In genomic region chr17:50632637-50633036, GRCh38 we compare ENCODE assay signal across 19 cellular contexts. TPM values are rescaled to one million over a fixed set of nuclear protein-coding genes. Genes with fewer than 3 reads are reported as not detected.
"Had no signal": no experiment of that assay in that cellular context is flagged by ENCODE, and none has a peak within 500 bp of the region (broad histone marks: within the 10 kb centered on the region; RNA-seq: fewer than 3 reads in every experiment).

No MANE protein-coding gene starts in this region.

- H2AFZ ChIP-seq: hepatocyte had no signal

- DNase-seq: activated CD4-positive, alpha-beta T cell treated with anti-CD3 and anti-CD28 coated beads, Interleukin-2, amount 50 U/mL, for 1 hour; activated CD8-positive, alpha-beta memory T cell treated with anti-CD3 and anti-CD28 coated beads for 24 hours; activated naive CD4-positive, alpha-beta T cell; activated naive CD8-positive, alpha-beta T cell treated with anti-CD3 and anti-CD28 coated beads, Interleukin-2, amount 10 ng/mL, durations not matched to agents 7 days and 5 days; brain microvascular endothelial cell; effector CD4-positive, alpha-beta T cell; mammary epithelial cell; stimulated activated naive CD8-positive, alpha-beta T cell treated with anti-CD3 and anti-CD28 coated beads, Interleukin-15, amount 100 ng/mL, for 72 hours; testis; upper lobe of left lung had no signal

- H3K27ac Mint-ChIP-seq: activated naive CD8-positive, alpha-beta T cell treated with anti-CD3 and anti-CD28 coated beads, Interleukin-2, amount 10 ng/mL, durations not matched to agents 7 days and 5 days; activated T-helper 1 cell treated with anti-CD3 and anti-CD28 coated beads, Interleukin-12 subunit alpha, Interleukin-12 subunit beta, Interleukin-2, Interleukin-4 antibody, amounts not matched to agents 30 ng/mL and 10 ng/mL and 1 ng/mL, durations not matched to agents 14 hours and 24 hours and 36 hours; stimulated activated naive CD8-positive, alpha-beta T cell treated with anti-CD3 and anti-CD28 coated beads, Interleukin-15, amount 100 ng/mL, for 72 hours; T-helper 2 cell treated with Interferon-gamma antibody and Interleukin-4, amounts not matched to agents 5 μg/mL and 100 μg/mL, for 36 hours had no signal

- H3K9me3 ChIP-seq: esophagus muscularis mucosa, left lung, right lobe of liver, testis, upper lobe of left lung had no signal

- H3K4me3 Mint-ChIP-seq: activated naive CD8-positive, alpha-beta T cell treated with anti-CD3 and anti-CD28 coated beads, Interleukin-2, amount 10 ng/mL, durations not matched to agents 7 days and 5 days; activated T-helper 1 cell treated with anti-CD3 and anti-CD28 coated beads, Interleukin-12 subunit alpha, Interleukin-12 subunit beta, Interleukin-2, Interleukin-4 antibody, amounts not matched to agents 30 ng/mL and 10 ng/mL and 1 ng/mL, durations not matched to agents 14 hours and 24 hours and 36 hours; central memory CD8-positive, alpha-beta T cell; stimulated activated naive CD8-positive, alpha-beta T cell treated with anti-CD3 and anti-CD28 coated beads, Interleukin-15, amount 100 ng/mL, for 72 hours; T-helper 2 cell treated with Interferon-gamma antibody and Interleukin-4, amounts not matched to agents 5 μg/mL and 100 μg/mL, for 36 hours had no signal

- H3K27me3 ChIP-seq: right lobe of liver, testis had no signal

- ATAC-seq: naive thymus-derived CD8-positive, alpha-beta T cell; right lobe of liver; stimulated activated naive CD8-positive, alpha-beta T cell treated with anti-CD3 and anti-CD28 coated beads, Interleukin-15, amount 100 ng/mL, for 72 hours had no signal

- H3K27ac ChIP-seq: brain microvascular endothelial cell, coronary artery, esophagus muscularis mucosa, hepatocyte, left lung, right lobe of liver, testis, upper lobe of left lung had no signal

- H3K36me3 ChIP-seq: brain microvascular endothelial cell, esophagus muscularis mucosa, left lung, right lobe of liver, upper lobe of left lung had no signal

- H3K4me2 ChIP-seq: hepatocyte had no signal

- H3K9me3 Mint-ChIP-seq: activated naive CD8-positive, alpha-beta T cell treated with anti-CD3 and anti-CD28 coated beads, Interleukin-2, amount 10 ng/mL, durations not matched to agents 7 days and 5 days; activated T-helper 1 cell treated with anti-CD3 and anti-CD28 coated beads, Interleukin-12 subunit alpha, Interleukin-12 subunit beta, Interleukin-2, Interleukin-4 antibody, amounts not matched to agents 30 ng/mL and 10 ng/mL and 1 ng/mL, durations not matched to agents 14 hours and 24 hours and 36 hours; central memory CD8-positive, alpha-beta T cell; naive thymus-derived CD8-positive, alpha-beta T cell; stimulated activated naive CD8-positive, alpha-beta T cell treated with anti-CD3 and anti-CD28 coated beads, Interleukin-15, amount 100 ng/mL, for 72 hours; T-helper 2 cell treated with Interferon-gamma antibody and Interleukin-4, amounts not matched to agents 5 μg/mL and 100 μg/mL, for 36 hours had no signal

- H3K79me2 ChIP-seq: hepatocyte had no signal

- H3K36me3 Mint-ChIP-seq: activated naive CD8-positive, alpha-beta T cell treated with anti-CD3 and anti-CD28 coated beads, Interleukin-2, amount 10 ng/mL, durations not matched to agents 7 days and 5 days had no signal

- H3K4me3 ChIP-seq: coronary artery, esophagus muscularis mucosa, hepatocyte, left lung, right lobe of liver, testis, upper lobe of left lung had no signal

RNA-seq across cellular contexts. Expression of gene ABCC3, which starts 2.0 kb away (rescaled TPM):
- total RNA-seq: activated T-helper 1 cell treated with anti-CD3 and anti-CD28 coated beads, Interleukin-12 subunit alpha, Interleukin-12 subunit beta, Interleukin-2, Interleukin-4 antibody, amounts not matched to agents 30 ng/mL and 10 ng/mL and 1 ng/mL, durations not matched to agents 14 hours and 24 hours and 36 hours had no signal
